In genomic region chr1:180176965-180177364, GRCh38 we compare ENCODE assay signal across 18 cellular contexts. TPM values are rescaled to one million over a fixed set of nuclear protein-coding genes. Genes with fewer than 3 reads are reported as not detected.
DNase-seq lines count a peak whose midpoint lies in the region; ATAC-seq and TF ChIP-seq lines count a peak whose summit lies in the region.
"Had no signal": no experiment of that assay in that cellular context is flagged by ENCODE, and none has a peak within 500 bp of the region (broad histone marks: within the 10 kb centered on the region; RNA-seq: fewer than 3 reads in every experiment).

No MANE protein-coding gene starts in this region.

- H3F3A ChIP-seq in neural progenitor cell (ENCODE audit: low read depth) = peaks cover 3% of the 10 kb centered on the region

- H4K20me1 ChIP-seq in neural progenitor cell (ENCODE audit: low read depth) = no peaks in the 10 kb centered on the region

- TF ChIP-seq CTCF in chondrocyte (IDR thresholded peaks at IDR 0.05) (no peak), neural progenitor cell (IDR thresholded peaks at IDR 0.05) (no peak)

- ATAC-seq in activated naive CD4-positive, alpha-beta T cell treated with anti-CD3 and anti-CD28 coated beads, Interleukin-2, amount 50 U/mL, for 72 hours = no peak
- ATAC-seq in stimulated activated naive B cell treated with anti-CD40 and anti-IgM and Interleukin-4, amounts not matched to agents 10 μg/mL and 1 μg/mL and 100 μg/mL, for 72 hours (replicated peaks) = no peak
- no peak for ATAC-seq in GM18907 (IDR thresholded peaks at IDR 0.05; ENCODE audit: unreplicated experiment)
- ATAC-seq: CD8-positive, alpha-beta T cell had no signal

- POLR2A ChIA-PET in activated CD4-positive, alpha-beta memory T cell treated with anti-CD3 and anti-CD28 coated beads for 36 hours (lab: Charles Lee) = no interaction called here

- no peaks in the 10 kb centered on the region for H3K9me3 ChIP-seq in neural progenitor cell (ENCODE audit: low read depth)

- H3K4me2 ChIP-seq in neural progenitor cell = no peak overlapping the region

- H3K36me3 Mint-ChIP-seq in activated naive CD4-positive, alpha-beta T cell treated with anti-CD3 and anti-CD28 coated beads, Interleukin-2, amount 50 U/mL, for 72 hours = no peaks in the 10 kb centered on the region
- H3K36me3 Mint-ChIP-seq in chondrocyte (ENCODE audit: low read depth) (peaks cover 1% of the 10 kb centered on the region), neural progenitor cell (no peaks in the 10 kb centered on the region)
- H3K36me3 Mint-ChIP-seq in stimulated activated naive B cell treated with anti-CD40 and anti-IgM and Interleukin-4, amounts not matched to agents 10 μg/mL and 1 μg/mL and 100 μg/mL, for 72 hours = peaks cover 36 to 55% of the 10 kb centered on the region in 2 donors
- peaks cover 2% of the 10 kb centered on the region for H3K36me3 Mint-ChIP-seq in activated CD4-positive, alpha-beta memory T cell treated with anti-CD3 and anti-CD28 coated beads for 36 hours

- H3K4me1 ChIP-seq in neural progenitor cell = no peaks in the 10 kb centered on the region

- H3K27me3 Mint-ChIP-seq in chondrocyte (ENCODE audit: low read depth) (no peaks in the 10 kb centered on the region), neural progenitor cell (ENCODE audit: insufficient read depth, low read depth) (peaks cover 7% of the 10 kb centered on the region)
- H3K27me3 Mint-ChIP-seq in stimulated activated naive B cell treated with anti-CD40 and anti-IgM and Interleukin-4, amounts not matched to agents 10 μg/mL and 1 μg/mL and 100 μg/mL, for 72 hours = no peaks in the 10 kb centered on the region
- H3K27me3 Mint-ChIP-seq in activated CD4-positive, alpha-beta memory T cell treated with anti-CD3 and anti-CD28 coated beads for 36 hours = no peaks in the 10 kb centered on the region
- H3K27me3 Mint-ChIP-seq: B cell had no signal

- no peak overlapping the region for H3K27ac ChIP-seq in neural progenitor cell
- H3K27ac ChIP-seq: C4-2B had no signal

- no peak overlapping the region for H3K9ac ChIP-seq in neural progenitor cell

- H3K79me2 ChIP-seq in neural progenitor cell (ENCODE audit: low read depth) = no peaks in the 10 kb centered on the region

- peak overlapping the region; percentile 16 to 50 for H3K27ac Mint-ChIP-seq in activated naive CD4-positive, alpha-beta T cell treated with anti-CD3 and anti-CD28 coated beads, Interleukin-2, amount 50 U/mL, for 72 hours
- H3K27ac Mint-ChIP-seq in chondrocyte (ENCODE audit: unreplicated experiment) (no peak overlapping the region), neural progenitor cell (peak overlapping the region; percentile 1)
- H3K27ac Mint-ChIP-seq in stimulated activated naive B cell treated with anti-CD40 and anti-IgM and Interleukin-4, amounts not matched to agents 10 μg/mL and 1 μg/mL and 100 μg/mL, for 72 hours = peak overlapping the region; percentile 71
- H3K27ac Mint-ChIP-seq in activated CD4-positive, alpha-beta memory T cell treated with anti-CD3 and anti-CD28 coated beads for 36 hours = no peak overlapping the region
- H3K27ac Mint-ChIP-seq: B cell; CD8-positive, alpha-beta T cell had no signal

- no peaks in the 10 kb centered on the region for H3K36me3 ChIP-seq in neural progenitor cell

- intact Hi-C loops in activated CD4-positive, alpha-beta memory T cell treated with anti-CD3 and anti-CD28 coated beads for 36 hours (cut with micrococcal nuclease) = no loop called here

- H3K4me3 Mint-ChIP-seq in chondrocyte (ENCODE audit: unreplicated experiment) = no peak overlapping the region
- H3K4me3 Mint-ChIP-seq in neural progenitor cell = no peak overlapping the region
- no peak overlapping the region for H3K4me3 Mint-ChIP-seq in stimulated activated naive B cell treated with anti-CD40 and anti-IgM and Interleukin-4, amounts not matched to agents 10 μg/mL and 1 μg/mL and 100 μg/mL, for 72 hours
- H3K4me3 Mint-ChIP-seq in activated CD4-positive, alpha-beta memory T cell treated with anti-CD3 and anti-CD28 coated beads for 36 hours = no peak overlapping the region
- H3K4me3 Mint-ChIP-seq: B cell; CD8-positive, alpha-beta T cell; H9 had no signal

- no peaks in the 10 kb centered on the region for H3K27me3 ChIP-seq in neural progenitor cell

- no peak overlapping the region for H2AFZ ChIP-seq in neural progenitor cell (replicated peaks)

- no peaks in the 10 kb centered on the region for H3K9me3 Mint-ChIP-seq in activated naive CD4-positive, alpha-beta T cell treated with anti-CD3 and anti-CD28 coated beads, Interleukin-2, amount 50 U/mL, for 72 hours
- H3K9me3 Mint-ChIP-seq in chondrocyte (ENCODE audit: low read depth) (no peaks in the 10 kb centered on the region), neural progenitor cell (no peaks in the 10 kb centered on the region)
- H3K9me3 Mint-ChIP-seq in stimulated activated naive B cell treated with anti-CD40 and anti-IgM and Interleukin-4, amounts not matched to agents 10 μg/mL and 1 μg/mL and 100 μg/mL, for 72 hours = no peaks in the 10 kb centered on the region
- H3K9me3 Mint-ChIP-seq in activated CD4-positive, alpha-beta memory T cell treated with anti-CD3 and anti-CD28 coated beads for 36 hours = no peaks in the 10 kb centered on the region
- H3K9me3 Mint-ChIP-seq: CD8-positive, alpha-beta T cell; H9 had no signal

- no peak for DNase-seq in activated naive CD4-positive, alpha-beta T cell treated with anti-CD3 and anti-CD28 coated beads, Interleukin-2, amount 50 U/mL, for 72 hours (ENCODE audit: low spot score in 2 of 2)
- no peak for DNase-seq in activated naive CD4-positive, alpha-beta T cell treated with anti-CD3 and anti-CD28 coated beads, Interleukin-2, amount 50 U/mL, for 16 hours
- peak; percentile 19 for DNase-seq in chondrocyte (ENCODE audit: low spot score)
- DNase-seq in neural progenitor cell (ENCODE audit: low spot score) = no peak
- no peak for DNase-seq in stimulated activated naive B cell treated with anti-CD40 and anti-IgM and Interleukin-4, amounts not matched to agents 10 μg/mL and 1 μg/mL and 100 μg/mL, for 72 hours
- no peak for DNase-seq in dedifferentiated amniotic fluid mesenchymal stem cell (ENCODE audit: extremely low spot score)
- DNase-seq in activated CD4-positive, alpha-beta memory T cell treated with anti-CD3 and anti-CD28 coated beads for 36 hours = no peak
- DNase-seq: 8988T; CD8-positive, alpha-beta T cell; COR-L47; DMS153; DMS79 treated with DMSO at 0.1 percent for 48 hours; EL; GOT3; H9 had no signal

- CTCF ChIA-PET in activated CD4-positive, alpha-beta memory T cell treated with anti-CD3 and anti-CD28 coated beads for 36 hours (lab: Charles Lee) = interaction anchor here (0.9 to 6.1 kb wide), 3 partner anchors 10 to 362 kb away, joined by 3 to 78 read pairs (median 17); no protein-coding TSS in a partner anchor

- H3K4me1 Mint-ChIP-seq in chondrocyte (ENCODE audit: low read depth) = peaks cover 7% of the 10 kb centered on the region
- H3K4me1 Mint-ChIP-seq in neural progenitor cell = no peaks in the 10 kb centered on the region
- peaks cover 5 to 10% of the 10 kb centered on the region in 2 donors for H3K4me1 Mint-ChIP-seq in stimulated activated naive B cell treated with anti-CD40 and anti-IgM and Interleukin-4, amounts not matched to agents 10 μg/mL and 1 μg/mL and 100 μg/mL, for 72 hours
- H3K4me1 Mint-ChIP-seq in activated CD4-positive, alpha-beta memory T cell treated with anti-CD3 and anti-CD28 coated beads for 36 hours (ENCODE audit: low read depth) = no peaks in the 10 kb centered on the region
- H3K4me1 Mint-ChIP-seq: B cell, H9 had no signal

- no peak overlapping the region for H3K4me3 ChIP-seq in neural progenitor cell

RNA-seq across cellular contexts. Expression of gene QSOX1, which starts 22.3 kb away (rescaled TPM):
- total RNA-seq in activated naive CD4-positive, alpha-beta T cell treated with anti-CD3 and anti-CD28 coated beads, Interleukin-2, amount 50 U/mL, for 72 hours = 10 to 100 TPM; 42.1 to 42.3 TPM
- total RNA-seq in chondrocyte (152 to 232 TPM (median 222 TPM) in 3 replicates), neural progenitor cell (ENCODE audit: low replicate concordance) (13.6 and 58.3 TPM in 2 replicates)
- 10 to 100 TPM; 40.3 to 42.4 TPM for total RNA-seq in activated CD4-positive, alpha-beta memory T cell treated with anti-CD3 and anti-CD28 coated beads for 36 hours

RNA-seq across cellular contexts. Expression of gene LHX4, which starts 53.1 kb away (rescaled TPM):
- total RNA-seq in activated naive CD4-positive, alpha-beta T cell treated with anti-CD3 and anti-CD28 coated beads, Interleukin-2, amount 50 U/mL, for 72 hours = not detected
- total RNA-seq in chondrocyte (0.12 to 0.53 TPM (median 0.13 TPM) in 3 replicates), neural progenitor cell (ENCODE audit: low replicate concordance) (0.06 TPM in 1 of 2 replicates, not detected in the other)
- not detected for total RNA-seq in activated CD4-positive, alpha-beta memory T cell treated with anti-CD3 and anti-CD28 coated beads for 36 hours
- total RNA-seq: B cell had no signal

Comparison
In these comparisons a context has a peak if more than half of its experiments do, and no peak if none do; other contexts are left out.
1. H3K27ac Mint-ChIP-seq: peak in activated naive CD4-positive, alpha-beta T cell treated with anti-CD3 and anti-CD28 coated beads, Interleukin-2, amount 50 U/mL, for 72 hours (2 of 2), neural progenitor cell (single experiment) and stimulated activated naive B cell treated with anti-CD40 and anti-IgM and Interleukin-4, amounts not matched to agents 10 μg/mL and 1 μg/mL and 100 μg/mL, for 72 hours (single experiment); none in chondrocyte (single experiment) and activated CD4-positive, alpha-beta memory T cell treated with anti-CD3 and anti-CD28 coated beads for 36 hours (single experiment).